Comparison of ENCODE assay signal across 8 cellular contexts in the genomic region with DNA sequence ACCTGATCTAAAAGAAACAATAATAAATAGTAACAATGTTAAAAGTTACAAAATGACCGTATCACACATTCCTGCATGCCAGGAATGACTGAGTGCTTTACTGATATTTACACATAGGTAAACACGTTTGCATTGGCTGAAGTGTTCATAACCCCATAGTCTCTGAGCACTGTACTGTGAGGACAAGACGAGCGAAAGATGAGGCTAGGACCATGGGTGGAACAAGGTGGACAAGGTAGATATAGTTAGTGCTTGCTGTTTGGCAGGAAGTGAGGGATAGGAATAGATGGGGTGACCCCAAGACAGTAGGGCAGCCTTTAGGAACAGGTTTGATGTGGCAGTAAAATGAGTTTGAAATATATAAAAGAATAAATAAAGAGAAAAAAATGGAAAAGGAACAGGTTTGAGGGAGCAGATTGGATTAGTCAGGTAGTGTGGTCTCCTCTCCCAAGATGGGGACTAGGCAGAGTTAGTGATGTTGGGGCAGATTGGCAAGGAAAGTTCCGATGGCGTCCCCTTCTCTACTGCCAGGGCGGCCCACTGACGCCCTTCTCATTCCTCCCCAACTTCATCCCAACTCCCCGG. TPM values are rescaled to one million over a fixed set of nuclear protein-coding genes. Genes with fewer than 3 reads are reported as not detected.
DNase-seq lines count a peak whose midpoint lies in the region; ATAC-seq and TF ChIP-seq lines count a peak whose summit lies in the region.

No MANE protein-coding gene starts in this region.

- no peak overlapping the region for H2BK15ac ChIP-seq in mesendoderm (replicated peaks; ENCODE audit: low read depth)

- no peak overlapping the region for H3K4ac ChIP-seq in mesendoderm (ENCODE audit: low read depth, low read length)

- peak overlapping the region; percentile 21 for H4K5ac ChIP-seq in mesendoderm (ENCODE audit: low read length)

- no peak for TF ChIP-seq CTCF in thyroid gland (IDR thresholded peaks at IDR 0.05)

- peak; percentile 4 for ATAC-seq in left ventricle myocardium superior
- ATAC-seq in Right ventricle myocardium superior (ENCODE audit: poor library complexity): no peak

- intact Hi-C loops in left ventricle myocardium superior (cut with micrococcal nuclease) (no loop called here), Right ventricle myocardium superior (cut with DNase I) (loop anchor here (2.0 kb wide), 1 partner anchor 35 kb away; no protein-coding TSS in a partner anchor), thyroid gland (cut with DNase I) (no loop called here)

- no CpG with 5 or more reads among the region's 9 CpGs for WGBS in mesendoderm (ENCODE audit: extremely low coverage, insufficient coverage, low lambda C conversion rate)
- 27 to 31% methylated on average over 9 of the region's 9 CpGs for WGBS in thyroid gland, 2 donors

- H3K79me1 ChIP-seq in mesendoderm (ENCODE audit: low read length): peaks cover 16% of the 10 kb centered on the region

- no peak overlapping the region for H3K18ac ChIP-seq in mesendoderm (ENCODE audit: low read length)

- peaks cover 17% of the 10 kb centered on the region for H3K4me1 ChIP-seq in adipocyte (ENCODE audit: control insufficient read depth, insufficient read depth, low read length)
- H3K4me1 ChIP-seq in mesendoderm (ENCODE audit: control insufficient read depth, low read depth, low read length): peaks cover 3% of the 10 kb centered on the region
- peaks cover 12 to 21% of the 10 kb centered on the region in 2 donors for H3K4me1 ChIP-seq in thyroid gland

- H3K23ac ChIP-seq in mesendoderm (ENCODE audit: low read length): no peak overlapping the region

- H3K27me3 ChIP-seq in adipocyte (replicated peaks; ENCODE audit: control insufficient read depth, insufficient read depth, low read length): no peaks in the 10 kb centered on the region
- no peaks in the 10 kb centered on the region for H3K27me3 ChIP-seq in mesendoderm (ENCODE audit: insufficient read depth, low read length, poor library complexity)
- no peaks in the 10 kb centered on the region for H3K27me3 ChIP-seq in thyroid gland

- H4K8ac ChIP-seq in mesendoderm (ENCODE audit: low read depth, low read length): no peak overlapping the region

- H2BK120ac ChIP-seq in mesendoderm (ENCODE audit: low read depth, low read length): no peak overlapping the region

- DNase-seq in left ventricle myocardium superior: no peak
- DNase-seq in Right ventricle myocardium superior: no peak
- DNase-seq in adipocyte (ENCODE audit: low read depth): no peak
- no peak for DNase-seq in mesendoderm
- DNase-seq in thyroid gland: no peak
- no peak for DNase-seq in epidermal melanocyte (ENCODE audit: insufficient read length, low spot score)
- DNase-seq in mesenteric fat pad (ENCODE audit: low spot score): no peak
- no peak for DNase-seq in T-helper 9 cell

- H3K56ac ChIP-seq in mesendoderm (ENCODE audit: low read length): peak overlapping the region; percentile 73

- H2AK5ac ChIP-seq in mesendoderm (ENCODE audit: low read length): peak overlapping the region; percentile 11

- H3K27ac ChIP-seq in mesendoderm (ENCODE audit: low read depth, low read length): no peak overlapping the region
- H3K27ac ChIP-seq in thyroid gland: no peak overlapping the region

- H3K9ac ChIP-seq in adipocyte (ENCODE audit: low read length) (peak overlapping the region; percentile 99), mesendoderm (ENCODE audit: low read length) (peak overlapping the region; percentile 28)

- no peak overlapping the region for H2BK5ac ChIP-seq in mesendoderm (ENCODE audit: low read length)

- peak overlapping the region; percentile 21 for H3K4me2 ChIP-seq in mesendoderm (ENCODE audit: low read length)

- no peaks in the 10 kb centered on the region for H3K9me3 ChIP-seq in adipocyte (ENCODE audit: control insufficient read depth, low read length)
- no peaks in the 10 kb centered on the region for H3K9me3 ChIP-seq in thyroid gland

- peaks cover 29% of the 10 kb centered on the region for H3K36me3 ChIP-seq in adipocyte (ENCODE audit: control insufficient read depth, insufficient read depth, low read length, severe bottlenecking)
- peaks cover 17% of the 10 kb centered on the region for H3K36me3 ChIP-seq in mesendoderm (ENCODE audit: control insufficient read depth, insufficient read depth, low read length)
- peaks cover 19 to 25% of the 10 kb centered on the region in 2 donors for H3K36me3 ChIP-seq in thyroid gland

- H3K4me3 ChIP-seq in adipocyte (ENCODE audit: low read length): peak overlapping the region; percentile 98
- H3K4me3 ChIP-seq in mesendoderm (ENCODE audit: low read length): no peak overlapping the region
- peak overlapping the region in 1 of 3 donors; percentile 98 for H3K4me3 ChIP-seq in thyroid gland (replicated peaks in 1 of 3)

- peaks cover 24% of the 10 kb centered on the region for H3K79me2 ChIP-seq in mesendoderm (ENCODE audit: control insufficient read depth, insufficient read depth, low read length)

- no peak for TF ChIP-seq POLR2A in thyroid gland (IDR thresholded peaks at IDR 0.05)

RNA-seq across cellular contexts. Expression of gene E2F4, which starts 0.5 kb away (rescaled TPM):
- total RNA-seq in left ventricle myocardium superior (35.7 TPM), Right ventricle myocardium superior (34.8 TPM), thyroid gland (100 to 1,000 TPM in 1 of 4 donors, 10 to 100 TPM in 3; 77.6 to 117 (median 89.1) TPM), mesenteric fat pad (68.4 TPM)
- 55.3 TPM for polyA plus RNA-seq in mesendoderm (2013, experiment 1 of 2)
- polyA plus RNA-seq in mesendoderm (2013, experiment 2 of 2): 56.0 TPM

RNA-seq across cellular contexts. Expression of gene EXOC3L1, which starts 1.6 kb away (rescaled TPM):
- total RNA-seq in left ventricle myocardium superior: 4.1 TPM
- 2.3 TPM for total RNA-seq in Right ventricle myocardium superior
- polyA plus RNA-seq in mesendoderm (2013, experiment 1 of 2): 0.95 TPM
- polyA plus RNA-seq in mesendoderm (2013, experiment 2 of 2): 0.94 TPM
- total RNA-seq in thyroid gland: 1 to 10 TPM; 5.9 to 8.6 (median 7.6) TPM
- total RNA-seq in mesenteric fat pad: 4.1 TPM

RNA-seq across cellular contexts. Expression of gene ELMO3, which starts 7.4 kb away (rescaled TPM):
- total RNA-seq in left ventricle myocardium superior (0.79 TPM), Right ventricle myocardium superior (0.54 TPM), thyroid gland (10 to 100 TPM; 26.0 to 37.8 (median 30.0) TPM), mesenteric fat pad (1.2 TPM)
- 2.1 TPM for polyA plus RNA-seq in mesendoderm (2013, experiment 1 of 2)
- 2.1 TPM for polyA plus RNA-seq in mesendoderm (2013, experiment 2 of 2)

RNA-seq across cellular contexts. Expression of gene MATCAP1, which starts 7.7 kb away (rescaled TPM):
- 12.4 TPM for total RNA-seq in left ventricle myocardium superior
- 7.7 TPM for total RNA-seq in Right ventricle myocardium superior
- polyA plus RNA-seq in mesendoderm (2013, experiment 1 of 2): 9.7 TPM
- polyA plus RNA-seq in mesendoderm (2013, experiment 2 of 2): 8.2 TPM
- total RNA-seq in thyroid gland: 10 to 100 TPM; 20.3 to 50.0 (median 32.4) TPM
- 14.5 TPM for total RNA-seq in mesenteric fat pad

RNA-seq across cellular contexts. Expression of gene NOL3, which starts 21.2 kb away (rescaled TPM):
- 125 TPM for total RNA-seq in left ventricle myocardium superior
- total RNA-seq in Right ventricle myocardium superior: 105 TPM
- 1.3 TPM for polyA plus RNA-seq in mesendoderm (2013, experiment 1 of 2)
- polyA plus RNA-seq in mesendoderm (2013, experiment 2 of 2): 1.1 TPM
- 10 to 100 TPM; 38.3 to 97.0 (median 63.5) TPM for total RNA-seq in thyroid gland
- 31.3 TPM for total RNA-seq in mesenteric fat pad

Comparison
In these comparisons a context has a peak if more than half of its experiments do, and no peak if none do; other contexts are left out.
1. RNA of gene ELMO3, which starts 7.4 kb away (total RNA-seq): 26.0 to 37.8 TPM in thyroid gland; 1.2 TPM in mesenteric fat pad (single experiment), 0.79 TPM in left ventricle myocardium superior (single experiment) and 0.54 TPM in Right ventricle myocardium superior (single experiment); every median in the first group is over 10 times any median in the second.